Comparison of ENCODE assay signal across 9 cellular contexts in the genomic region with DNA sequence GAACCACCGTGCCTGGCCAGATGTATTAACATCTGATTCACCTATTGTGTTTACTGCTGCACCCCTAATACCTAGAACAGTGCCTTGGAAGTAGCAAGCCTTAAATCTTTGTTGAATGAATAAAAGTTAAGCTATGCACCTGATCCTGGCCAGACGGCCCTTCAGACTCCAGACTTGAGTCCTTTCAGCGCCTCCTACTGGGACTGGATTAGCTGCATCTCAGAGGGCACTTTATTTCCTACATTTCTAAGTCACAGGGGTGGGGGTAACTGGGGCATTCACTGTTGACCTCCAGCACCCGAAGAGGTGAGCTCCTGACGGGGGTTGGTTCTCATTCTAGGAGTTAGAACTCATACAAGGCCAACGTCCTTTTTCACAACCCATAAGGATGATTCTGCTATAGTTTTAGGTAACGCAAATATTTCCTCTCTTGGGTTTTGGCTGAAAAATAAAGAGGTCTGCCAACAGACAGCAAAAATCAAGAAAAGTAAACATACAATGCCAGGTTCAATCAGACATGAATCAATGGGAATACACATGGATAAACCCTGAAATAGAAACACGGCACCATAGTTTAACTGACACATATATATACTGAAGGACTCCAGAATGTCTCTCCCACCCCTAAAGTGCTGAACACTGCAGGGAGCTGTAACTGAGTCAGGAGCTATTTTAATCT. TPM values are rescaled to one million over a fixed set of nuclear protein-coding genes. Genes with fewer than 3 reads are reported as not detected.
DNase-seq lines count a peak whose midpoint lies in the region; ATAC-seq and TF ChIP-seq lines count a peak whose summit lies in the region.
"Had no signal": no experiment of that assay in that cellular context is flagged by ENCODE, and none has a peak within 500 bp of the region (broad histone marks: within the 10 kb centered on the region; RNA-seq: fewer than 3 reads in every experiment).

No MANE protein-coding gene starts in this region.

- H3K4me3 ChIP-seq in GM12875 (ENCODE audit: low read depth, low read length) (no peak overlapping the region), OCI-LY7 (ENCODE audit: low read depth, low read length, poor library complexity, severe bottlenecking) (no peak overlapping the region), fibroblast of pulmonary artery (replicated peaks; ENCODE audit: low read depth, low read length) (no peak overlapping the region)

- H3K36me3 ChIP-seq in OCI-LY7 (ENCODE audit: insufficient read depth, low read length), result peaks cover 53% of the 10 kb centered on the region

- TF ChIP-seq CTCF in GM12875 (IDR thresholded peaks at IDR 0.05; ENCODE audit: borderline replicate concordance, insufficient read depth, low read depth, low read length), result peak; percentile 22; the same call in 1 of the 2 replicates
- peak; percentile 44; the same call in 1 of the 2 replicates for TF ChIP-seq CTCF in OCI-LY7 (conservative IDR thresholded peaks at IDR 0.05; ENCODE audit: low read length)
- peak; percentile 58 for TF ChIP-seq CTCF in fibroblast of pulmonary artery (IDR thresholded peaks at IDR 0.05; ENCODE audit: low read length, missing control alignments)

- POLR2A ChIA-PET in OCI-LY7 (lab: Charles Lee), result interaction anchor here (0.6 kb wide), 1 partner anchor 360 kb away, joined by 3 read pairs; no protein-coding TSS in a partner anchor

- H3K4me1 ChIP-seq in OCI-LY7 (ENCODE audit: insufficient read depth, low read length, poor library complexity, severe bottlenecking), result peaks cover 7% of the 10 kb centered on the region

- CTCF ChIA-PET in OCI-LY7 (lab: Charles Lee; ENCODE audit: unreplicated experiment), result no interaction called here

- BruUV-seq in OCI-LY7 (replicated peaks; lab: Mats Ljungman, UMichigan), result no TSS peak

- H2AFZ ChIP-seq in OCI-LY7 (ENCODE audit: low read length), result no peak overlapping the region

- H3K27ac ChIP-seq in OCI-LY7 (ENCODE audit: low read depth, low read length, poor library complexity, severe bottlenecking), result no peak overlapping the region

- H3K4me2 ChIP-seq in OCI-LY7 (ENCODE audit: low read length), result no peak overlapping the region

- no peaks in the 10 kb centered on the region for H3K79me2 ChIP-seq in OCI-LY7 (ENCODE audit: insufficient read depth, low read depth, low read length)

- peak; percentile 6 for DNase-seq in OCI-LY7 (ENCODE audit: low spot score)
- peak; percentile 65 for DNase-seq in fibroblast of pulmonary artery (ENCODE audit: low read depth)
- DNase-seq in retina, result peak; percentile 19
- no peak for DNase-seq in D341Med (ENCODE audit: low spot score)
- no peak for DNase-seq in NCI-H748 treated with DMSO at 0.1 percent for 48 hours (lab: John Stamatoyannopoulos, UW)
- DNase-seq: posterior cingulate gyrus had no signal

- ATAC-seq in HG03280 (IDR thresholded peaks at IDR 0.05; ENCODE audit: unreplicated experiment) (no peak), GM18498 (IDR thresholded peaks at IDR 0.05; ENCODE audit: unreplicated experiment) (no peak)

- H3K9me2 ChIP-seq in OCI-LY7 (ENCODE audit: insufficient read depth, low read length), result no peaks in the 10 kb centered on the region

- no peaks in the 10 kb centered on the region for H3K9me3 ChIP-seq in OCI-LY7 (ENCODE audit: low read length)

- no peaks in the 10 kb centered on the region for H4K20me1 ChIP-seq in OCI-LY7 (ENCODE audit: insufficient read depth, low read length)

- intact Hi-C loops in OCI-LY7 (cut with micrococcal nuclease; ENCODE audit: unreplicated experiment), result no loop called here

RNA-seq across cellular contexts. Expression of gene DLG5, which starts 48.0 kb away (rescaled TPM):
- total RNA-seq in OCI-LY7 (2014; rRNA removed; shearing (Covaris generic)), result 0.13 TPM in 1 of 2 replicates, not detected in the other
- 0.17 and 0.27 TPM in 2 replicates for total RNA-seq in OCI-LY7 (2022)

RNA-seq across cellular contexts. Expression of gene POLR3A, which starts 54.8 kb away (rescaled TPM):
- total RNA-seq in OCI-LY7 (2014; rRNA removed; shearing (Covaris generic)), result 11.6 and 16.3 TPM in 2 replicates
- 18.1 and 21.5 TPM in 2 replicates for total RNA-seq in OCI-LY7 (2022)

RNA-seq across cellular contexts. Expression of gene RPS24, which starts 59.1 kb away (rescaled TPM):
- 3,395 and 3,631 TPM in 2 replicates for total RNA-seq in OCI-LY7 (2014; rRNA removed; shearing (Covaris generic))
- total RNA-seq in OCI-LY7 (2022), result 2,059 and 2,387 TPM in 2 replicates

Comparison
In these comparisons a context has a peak if more than half of its experiments do, and no peak if none do; other contexts are left out.
1. DNase-seq: peak in OCI-LY7 (single experiment), fibroblast of pulmonary artery (single experiment) and retina (single experiment); none in D341Med (single experiment) and NCI-H748 treated with DMSO at 0.1 percent for 48 hours (single experiment).
2. Peak in every context shown above with its lines, with median percentiles within 50 percentile points of each other: CTCF ChIP-seq.